30 cellular contexts compared by ENCODE assay signal in the genomic region with DNA sequence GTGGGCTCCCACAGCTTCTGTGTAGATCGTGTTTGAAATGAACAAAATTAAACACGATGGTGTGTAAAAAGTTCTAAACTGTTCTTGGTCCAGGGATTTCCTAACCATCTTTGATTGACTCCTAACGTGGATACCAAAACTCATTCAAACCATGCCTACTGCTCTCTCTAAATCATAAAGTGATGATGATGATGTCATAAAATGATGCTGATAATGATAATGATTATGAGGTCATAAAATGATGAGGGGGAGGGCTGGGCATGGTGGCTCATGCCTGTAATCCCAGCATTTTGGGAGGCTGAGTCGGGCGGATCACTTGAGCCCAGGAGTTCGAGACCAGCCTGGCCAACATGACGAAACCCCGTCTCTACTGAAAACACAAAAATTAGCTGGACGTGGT.
"Had no signal": no experiment of that assay in that cellular context is flagged by ENCODE, and none has a peak within 500 bp of the region (broad histone marks: within the 10 kb centered on the region; RNA-seq: fewer than 3 reads in every experiment).

No MANE protein-coding gene starts in this region.

- H3K4me1 ChIP-seq: parathyroid adenoma, psoas muscle, suprapubic skin, testis, tibial artery, transverse colon, upper lobe of right lung, uterus had no signal

- DNase-seq: naive thymus-derived CD8-positive, alpha-beta T cell; nephron progenitor cell; nucleus accumbens; ovary; posterior cingulate gyrus; psoas muscle; right cardiac atrium; spleen; stimulated activated CD4-positive, alpha-beta T cell treated with anti-CD3 and anti-CD28 coated beads, Interleukin-12 subunit alpha, Interleukin-12 subunit beta, amount 100 ng/mL, for 4 hours; stimulated activated CD4-positive, alpha-beta T cell treated with anti-CD3 and anti-CD28 coated beads, Interleukin-1b, Interleukin-23, amount 100 ng/mL, for 48 hours; stimulated activated CD4-positive, alpha-beta T cell treated with anti-CD3 and anti-CD28 coated beads, Interleukin-4, amount 100 ng/mL, for 1 hour; stimulated activated CD4-positive, alpha-beta T cell treated with anti-CD3 and anti-CD28 coated beads, Interleukin-4, amount 100 ng/mL, for 4 hours; stimulated activated CD8-positive, alpha-beta memory T cell treated with anti-CD3 and anti-CD28 coated beads, Interleukin-4, amount 100 ng/mL, for 48 hours; stimulated activated naive CD4-positive, alpha-beta T cell; stimulated activated naive CD8-positive, alpha-beta T cell treated with anti-CD3 and anti-CD28 coated beads, Interleukin-15, amount 100 ng/mL, for 72 hours; stimulated activated naive CD8-positive, alpha-beta T cell treated with anti-CD3 and anti-CD28 coated beads, Interleukin-15, Interleukin-2, amounts not matched to agents 100 U/mL and 50 U/mL, for 24 hours; substantia nigra; testis; tibial artery; transverse colon; upper lobe of right lung; uterus had no signal

- H3K4me2 ChIP-seq: smooth muscle cell had no signal

- H3K4me3 ChIP-seq: ovary, psoas muscle, skin epidermis, smooth muscle cell, spleen, suprapubic skin, testis, tibial artery, transverse colon, upper lobe of right lung, uterus had no signal

- H3K79me2 ChIP-seq: parathyroid adenoma had no signal

- H3K27me3 ChIP-seq: neutrophil, ovary, suprapubic skin, testis, transverse colon, upper lobe of right lung, uterus had no signal

- H3K27ac ChIP-seq: neutrophil, ovary, parathyroid adenoma, psoas muscle, skin epidermis, spleen, suprapubic skin, testis, tibial artery, transverse colon, upper lobe of right lung, uterus had no signal

- H3K9me3 ChIP-seq: neutrophil, ovary, psoas muscle, spleen, suprapubic skin, testis, tibial artery, transverse colon, upper lobe of right lung, uterus had no signal

- H3K9ac ChIP-seq: parathyroid adenoma had no signal

- ATAC-seq: naive thymus-derived CD8-positive, alpha-beta T cell; natural killer cell treated with Interleukin-12 subunit alpha and Interleukin-12 subunit beta and Interleukin-15 and Interleukin-18, amount 100 ng/mL, for 72 hours; psoas muscle; right cardiac atrium; sciatic nerve; stimulated activated memory B cell treated with anti-CD40 and anti-IgM and Interleukin-4, amounts not matched to agents 10 μg/mL and 1 μg/mL and 100 μg/mL, for 72 hours; stimulated activated naive CD8-positive, alpha-beta T cell treated with anti-CD3 and anti-CD28 coated beads, Interleukin-15, amount 100 ng/mL, for 72 hours; stimulated activated naive CD8-positive, alpha-beta T cell treated with anti-CD3 and anti-CD28 coated beads, Interleukin-15, Interleukin-2, amounts not matched to agents 100 U/mL and 50 U/mL, for 24 hours; upper lobe of right lung had no signal

- H3K36me3 ChIP-seq: neutrophil, ovary, spleen, suprapubic skin, tibial artery, transverse colon, upper lobe of right lung, uterus had no signal

- H2AFZ ChIP-seq: parathyroid adenoma had no signal
